In the genomic region with DNA sequence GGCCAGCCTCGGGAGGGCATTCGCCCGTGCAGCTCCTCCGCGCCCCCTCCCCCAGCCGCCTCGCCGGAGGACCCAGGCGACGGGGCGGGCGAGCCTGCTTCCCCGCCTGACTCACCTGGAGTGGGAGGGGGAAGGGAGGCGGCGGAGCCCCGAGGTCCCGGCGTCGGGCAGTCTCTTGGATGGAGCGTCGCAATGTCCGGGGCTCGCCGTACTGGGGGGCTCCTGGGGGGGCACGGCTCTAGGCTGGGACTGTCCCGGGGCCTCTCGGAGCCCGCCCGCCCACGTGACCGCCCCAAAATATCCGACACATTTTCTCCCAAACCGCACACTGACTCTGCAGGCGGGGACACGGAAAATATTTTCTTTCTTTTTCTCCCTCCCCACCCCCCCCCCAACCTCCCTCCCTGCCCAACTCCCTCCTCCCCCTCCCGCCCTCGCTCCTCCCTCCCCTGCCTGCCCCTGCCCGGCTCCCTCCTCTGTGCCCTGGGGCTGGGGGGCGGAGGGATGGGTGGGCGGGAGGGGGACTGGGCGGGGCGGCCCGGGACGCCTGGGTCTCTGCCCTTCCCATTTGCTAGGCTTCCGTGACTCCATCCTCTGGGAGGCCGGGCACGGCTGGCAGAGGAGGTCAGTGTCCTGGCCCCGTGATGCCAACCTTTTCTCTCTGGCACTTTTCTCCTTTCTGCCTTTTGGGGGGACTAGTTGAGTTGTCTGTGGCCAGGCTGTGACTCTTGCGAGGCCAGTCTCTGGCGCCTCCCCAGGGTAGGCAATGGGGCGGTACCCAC, we compare ENCODE assay signal across 7 cellular contexts. TPM values are rescaled to one million over a fixed set of nuclear protein-coding genes. Genes with fewer than 3 reads are reported as not detected.
DNase-seq lines count a peak whose midpoint lies in the region; ATAC-seq and TF ChIP-seq lines count a peak whose summit lies in the region.

A gene (minus strand): TSS at position 351 of the 782 bp plus-strand sequence. CDS start 4,664 bp downstream, outside the sequence.

- H3K9me3 Mint-ChIP-seq in nephron: no peaks in the 10 kb centered on the region

- H3K4me1 Mint-ChIP-seq in nephron: peaks cover 49% of the 10 kb centered on the region

- peaks cover 2% of the 10 kb centered on the region for H3K36me3 Mint-ChIP-seq in nephron (ENCODE audit: low read depth)

- H3K27ac ChIP-seq in tibial nerve: peak within 1 kb of the TSS; percentile 80 to 98 (median 92)

- H3K27me3 Mint-ChIP-seq in nephron (ENCODE audit: low read depth): peaks cover 23% of the 10 kb centered on the region

- no peaks in the 10 kb centered on the region for H3K9me3 ChIP-seq in tibial nerve

- no peak for TF ChIP-seq CTCF in nephron (IDR thresholded peaks at IDR 0.05; ENCODE audit: unreplicated experiment in 3 of 3)
- TF ChIP-seq CTCF in tibial nerve (IDR thresholded peaks at IDR 0.05): no peak

- peak within 1 kb of the TSS; percentile 58 to 82 (median 75) for H3K27ac Mint-ChIP-seq in nephron

- peak within 1 kb of the TSS; percentile 80 to 90 (median 88) for H3K4me3 Mint-ChIP-seq in nephron

- H3K4me3 ChIP-seq in tibial nerve: peak within 1 kb of the TSS; percentile 47 to 89 (median 74)

- H3K36me3 ChIP-seq in tibial nerve: peaks cover 0 to 17% (median 0%) of the 10 kb centered on the region in 3 donors

- TF ChIP-seq EP300 in tibial nerve (IDR thresholded peaks at IDR 0.05): peak in 1 of 2 donors; percentile 21

- ATAC-seq in GM21717 (IDR thresholded peaks at IDR 0.05; ENCODE audit: unreplicated experiment): peak; percentile 53

- H3K27me3 ChIP-seq in tibial nerve: no peaks in the 10 kb centered on the region

- DNase-seq in OCI-M1 (lab: John Stamatoyannopoulos, UW) (peak; percentile 30), fibroblast of peridontal ligament (ENCODE audit: extremely low read depth) (peak; percentile 66), tibial nerve (ENCODE audit: low spot score in 2 of 2) (peak; percentile 48 to 55), NCI-H2107 treated with DMSO at 0.1 percent for 48 hours (lab: John Stamatoyannopoulos, UW; ENCODE audit: unreplicated experiment) (no peak)
- peak; percentile 62 for DNase-seq in activated effector memory CD4-positive, alpha-beta T cell treated with Interleukin-2 at 50 U/mL for 16 hours

- no peak for TF ChIP-seq POLR2A in tibial nerve (IDR thresholded peaks at IDR 0.05)

- 1 to 4% methylated on average over 10 to 29 of the region's 51 CpGs for WGBS in tibial nerve, 2 donors

- H3K4me1 ChIP-seq in tibial nerve: peaks cover 0 to 67% (median 35%) of the 10 kb centered on the region in 4 donors

RNA-seq across cellular contexts. Expression of the gene that starts here (rescaled TPM):
- 10 to 100 TPM; 28.0 to 32.3 (median 31.4) TPM for total RNA-seq in tibial nerve
